Comparison of ENCODE assay signal across 21 cellular contexts in the genomic region with DNA sequence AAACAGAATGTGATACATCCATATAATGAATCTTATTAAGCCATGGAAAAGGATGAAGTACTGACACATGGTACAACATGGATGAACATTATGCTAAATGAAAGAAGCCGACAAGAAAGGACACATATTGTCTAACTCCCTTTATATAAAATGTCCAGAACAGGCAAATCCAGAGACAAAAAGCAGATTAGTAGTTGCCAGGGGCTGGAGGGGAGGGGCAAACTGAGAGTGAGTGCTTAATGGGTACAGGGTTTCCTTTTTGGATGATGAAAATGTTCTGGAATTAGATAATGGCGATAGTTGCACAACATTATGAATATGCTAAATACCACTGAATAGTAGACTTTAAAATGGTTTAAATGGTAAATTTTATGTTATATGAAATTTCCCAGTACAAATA. TPM values are rescaled to one million over a fixed set of nuclear protein-coding genes. Genes with fewer than 3 reads are reported as not detected.
DNase-seq lines count a peak whose midpoint lies in the region; ATAC-seq, FAIRE-seq and TF ChIP-seq lines count a peak whose summit lies in the region.
"Had no signal": no experiment of that assay in that cellular context is flagged by ENCODE, and none has a peak within 500 bp of the region (broad histone marks: within the 10 kb centered on the region; RNA-seq: fewer than 3 reads in every experiment).

No MANE protein-coding gene starts in this region.

- TF ChIP-seq CTCF in astrocyte (IDR thresholded peaks at IDR 0.05; ENCODE audit: insufficient read depth, low read depth, low read length): no peak

- peak; percentile 78 for FAIRE-seq in astrocyte (lab: Jason Lieb, UNC)
- FAIRE-seq: G401.6, GM12892, H1 had no signal

- H2AFZ ChIP-seq in astrocyte (ENCODE audit: low read depth, low read length): no peak overlapping the region

- no peak overlapping the region for H3K27ac Mint-ChIP-seq in astrocyte (ENCODE audit: unreplicated experiment)
- H3K27ac Mint-ChIP-seq: CD4-positive, CD25-positive, alpha-beta regulatory T cell had no signal

- H3K27me3 Mint-ChIP-seq in astrocyte (ENCODE audit: low read depth, unreplicated experiment): no peaks in the 10 kb centered on the region
- H3K27me3 Mint-ChIP-seq: CD4-positive, CD25-positive, alpha-beta regulatory T cell had no signal

- H3K9ac ChIP-seq in astrocyte (ENCODE audit: low read length): no peak overlapping the region
- H3K9ac ChIP-seq: BLaER1 treated with 17β-estradiol and CSF1 and Interleukin-3, amounts not matched to agents 10 nM and 100 nM had no signal

- no peaks in the 10 kb centered on the region for H3K79me2 ChIP-seq in astrocyte (ENCODE audit: insufficient read depth, low read length)

- no peaks in the 10 kb centered on the region for H3K9me3 ChIP-seq in astrocyte (ENCODE audit: insufficient read depth, low read depth, low read length)
- H3K9me3 ChIP-seq: BLaER1 treated with 17β-estradiol and CSF1 and Interleukin-3, amounts not matched to agents 10 nM and 100 nM had no signal

- no peaks in the 10 kb centered on the region for H3K4me1 ChIP-seq in astrocyte (ENCODE audit: insufficient read depth, low read length)
- H3K4me1 ChIP-seq: BLaER1 treated with 17β-estradiol and CSF1 and Interleukin-3, amounts not matched to agents 10 nM and 100 nM had no signal

- H3K9me3 Mint-ChIP-seq in astrocyte (ENCODE audit: unreplicated experiment): no peaks in the 10 kb centered on the region
- H3K9me3 Mint-ChIP-seq: CD4-positive, CD25-positive, alpha-beta regulatory T cell had no signal

- no peaks in the 10 kb centered on the region for H3K36me3 ChIP-seq in astrocyte (ENCODE audit: insufficient read depth, low read length)
- H3K36me3 ChIP-seq: BLaER1 treated with 17β-estradiol and CSF1 and Interleukin-3, amounts not matched to agents 10 nM and 100 nM had no signal

- H3K4me3 ChIP-seq in astrocyte (ENCODE audit: insufficient read depth, low read depth, low read length): no peak overlapping the region
- H3K4me3 ChIP-seq: BLaER1 treated with 17β-estradiol and CSF1 and Interleukin-3, amounts not matched to agents 10 nM and 100 nM had no signal

- H3K27ac ChIP-seq in astrocyte (ENCODE audit: low read depth, low read length): no peak overlapping the region
- H3K27ac ChIP-seq: 22Rv1; BLaER1 treated with 17β-estradiol and CSF1 and Interleukin-3, amounts not matched to agents 10 nM and 100 nM had no signal

- no peak for ATAC-seq in GM18907 (IDR thresholded peaks at IDR 0.05; ENCODE audit: unreplicated experiment)
- ATAC-seq: HCT116 had no signal

- H3K4me3 Mint-ChIP-seq in astrocyte (ENCODE audit: unreplicated experiment): no peak overlapping the region
- H3K4me3 Mint-ChIP-seq: CD4-positive, CD25-positive, alpha-beta regulatory T cell had no signal

- H3K4me1 Mint-ChIP-seq in astrocyte (ENCODE audit: low read depth, unreplicated experiment): no peaks in the 10 kb centered on the region
- H3K4me1 Mint-ChIP-seq: CD4-positive, CD25-positive, alpha-beta regulatory T cell had no signal

- no peak overlapping the region for H3K4me2 ChIP-seq in astrocyte (ENCODE audit: low read length)
- H3K4me2 ChIP-seq: BLaER1 treated with 17β-estradiol and CSF1 and Interleukin-3, amounts not matched to agents 10 nM and 100 nM had no signal

- H3K27me3 ChIP-seq in astrocyte (ENCODE audit: insufficient read depth, low read length): no peaks in the 10 kb centered on the region

- H3K36me3 Mint-ChIP-seq in astrocyte (ENCODE audit: low read depth, unreplicated experiment): no peaks in the 10 kb centered on the region
- H3K36me3 Mint-ChIP-seq: CD4-positive, CD25-positive, alpha-beta regulatory T cell had no signal

- no peaks in the 10 kb centered on the region for H4K20me1 ChIP-seq in astrocyte (ENCODE audit: insufficient read depth, low read length)
- H4K20me1 ChIP-seq: BLaER1 treated with 17β-estradiol and CSF1 and Interleukin-3, amounts not matched to agents 10 nM and 100 nM had no signal

- DNase-seq in NCI-H2171 treated with DMSO at 0.1 percent for 48 hours (lab: John Stamatoyannopoulos, UW) (peak; percentile 8), NCI-H2171 (lab: John Stamatoyannopoulos, UW) (no peak), NCI-H1694 (lab: John Stamatoyannopoulos, UW) (peak; percentile 68), astrocyte (ENCODE audit: low read depth) (no peak), H4 (ENCODE audit: low spot score) (no peak)
- no peak for DNase-seq in activated naive CD4-positive, alpha-beta T cell treated with Interleukin-2 at 50 U/mL for 16 hours
- DNase-seq: ACHN; Calu3; CD4-positive, CD25-positive, alpha-beta regulatory T cell; DMS153; EL; IMR-90; Kasumi-1; KBM-7 had no signal

RNA-seq across cellular contexts. Expression of a gene that starts 17.4 kb away (rescaled TPM):
- total RNA-seq in astrocyte: 0.14 and 0.19 TPM in 2 replicates
- total RNA-seq in H4 (2014; rRNA removed; shearing (Covaris generic)): not detected in 2 replicates
- total RNA-seq: Calu3; CD4-positive, CD25-positive, alpha-beta regulatory T cell; H1; IMR-90 had no signal

Comparison
In these comparisons a context has a peak if more than half of its experiments do, and no peak if none do; other contexts are left out.
1. DNase-seq: peak in NCI-H2171 treated with DMSO at 0.1 percent for 48 hours (single experiment) and NCI-H1694 (single experiment); none in NCI-H2171 (single experiment), astrocyte (single experiment), activated naive CD4-positive, alpha-beta T cell treated with Interleukin-2 at 50 U/mL for 16 hours (single experiment) and H4 (single experiment).